In genomic region chr2:224927011-224927410, GRCh38 we compare ENCODE assay signal across 11 cellular contexts.
A peak's percentile ranks its signal among the peaks of the same experiment; 100 is the strongest.
DNase-seq lines count a peak whose midpoint lies in the region; ATAC-seq, FAIRE-seq and TF ChIP-seq lines count a peak whose summit lies in the region.
"Had no signal": no experiment of that assay in that cellular context is flagged by ENCODE, and none has a peak within 500 bp of the region (broad histone marks: within the 10 kb centered on the region; RNA-seq: fewer than 3 reads in every experiment).

No MANE protein-coding gene starts in this region.

- peak overlapping the region; percentile 91 to 97 (median 94) for H3K27ac Mint-ChIP-seq in CD14-positive monocyte
- H3K27ac Mint-ChIP-seq in naive thymus-derived CD8-positive, alpha-beta T cell = peak overlapping the region; percentile 92 to 99 (median 97)

- peak overlapping the region; percentile 31 to 42 for H3K4me3 Mint-ChIP-seq in CD14-positive monocyte
- peak overlapping the region; percentile 42 to 81 (median 70) for H3K4me3 Mint-ChIP-seq in naive thymus-derived CD8-positive, alpha-beta T cell

- peaks cover 5% of the 10 kb centered on the region; the same call in 1 of the 2 replicates for H3K79me2 ChIP-seq in MM.1S (ENCODE audit: low read length)

- peaks cover 52 to 55% of the 10 kb centered on the region in 2 donors for H3K36me3 Mint-ChIP-seq in CD14-positive monocyte
- peaks cover 0 to 79% (median 34%) of the 10 kb centered on the region in 3 donors for H3K36me3 Mint-ChIP-seq in naive thymus-derived CD8-positive, alpha-beta T cell

- H2AFZ ChIP-seq in MM.1S (ENCODE audit: low read length) = no peak overlapping the region

- H3K4me1 Mint-ChIP-seq in CD14-positive monocyte = peaks cover 96% of the 10 kb centered on the region
- H3K4me1 Mint-ChIP-seq in naive thymus-derived CD8-positive, alpha-beta T cell = peaks cover 56 to 100% (median 95%) of the 10 kb centered on the region in 4 donors

- H3K4me3 ChIP-seq in HL-60 (replicated peaks; ENCODE audit: insufficient read depth, low read length) = no peak overlapping the region
- H3K4me3 ChIP-seq in bronchial epithelial cell (ENCODE audit: low read depth, low read length) = no peak overlapping the region
- H3K4me3 ChIP-seq in MM.1S (ENCODE audit: low read length) = no peak overlapping the region

- no peak for TF ChIP-seq CTCF in CD14-positive monocyte (IDR thresholded peaks at IDR 0.05)
- TF ChIP-seq CTCF in HL-60 (IDR thresholded peaks at IDR 0.05; ENCODE audit: insufficient read depth, low read length) = no peak
- TF ChIP-seq CTCF in bronchial epithelial cell (IDR thresholded peaks at IDR 0.05; ENCODE audit: insufficient read depth, low read length, severe bottlenecking) = no peak
- TF ChIP-seq CTCF in MM.1S (IDR thresholded peaks at IDR 0.05; ENCODE audit: low read length) = no peak

- POLR2A ChIA-PET in naive thymus-derived CD8-positive, alpha-beta T cell (lab: Charles Lee) = interaction anchor here (0.6 to 3.7 kb wide), 13 partner anchors 8 to 126 kb away, joined by 3 to 15 read pairs (median 4); no protein-coding TSS in a partner anchor

- H3K27me3 ChIP-seq in HL-60 (ENCODE audit: insufficient read depth, poor library complexity, severe bottlenecking) (no peaks in the 10 kb centered on the region), bronchial epithelial cell (ENCODE audit: control insufficient read depth, insufficient read depth, low read length) (no peaks in the 10 kb centered on the region), MM.1S (replicated peaks; ENCODE audit: insufficient read depth, low read length) (no peaks in the 10 kb centered on the region)

- H3K9me2 ChIP-seq in MM.1S (replicated peaks; ENCODE audit: insufficient read depth, low read length) = no peaks in the 10 kb centered on the region

- FAIRE-seq in bronchial epithelial cell (lab: Jason Lieb, UNC) = peak; percentile 13
- FAIRE-seq: H54 had no signal

- no peak for ATAC-seq in naive thymus-derived CD8-positive, alpha-beta T cell
- ATAC-seq in HG03108 (IDR thresholded peaks at IDR 0.05; ENCODE audit: unreplicated experiment) = no peak

- H3K9ac ChIP-seq in MM.1S (ENCODE audit: low read length) = no peak overlapping the region

- DNase-seq in CD14-positive monocyte (ENCODE audit: low spot score) (no peak), HL-60 (ENCODE audit: low read depth in 1 of 2, low spot score in 1 of 2) (no peak), bronchial epithelial cell (ENCODE audit: low read depth) (peak; percentile 5), MM.1S (no peak), midbrain (lab: John Stamatoyannopoulos, UW) (no peak), NCI-H2171 treated with DMSO at 0.1 percent for 48 hours (lab: John Stamatoyannopoulos, UW) (no peak)
- no peak for DNase-seq in naive thymus-derived CD8-positive, alpha-beta T cell
- DNase-seq: activated CD4-positive, CD25-positive, alpha-beta regulatory T cell treated with anti-CD3 and anti-CD28 coated beads, Interleukin-2, amount 50 U/mL, for 72 hours; hippocampal formation had no signal

- peaks cover 0 to 7% (median 0%) of the 10 kb centered on the region in 3 donors for H3K27me3 Mint-ChIP-seq in CD14-positive monocyte (ENCODE audit: low read depth in 3 of 3)
- no peaks in the 10 kb centered on the region for H3K27me3 Mint-ChIP-seq in naive thymus-derived CD8-positive, alpha-beta T cell

- peaks cover 11% of the 10 kb centered on the region for H3F3A ChIP-seq in MM.1S (ENCODE audit: insufficient read depth, low read length)

- no peaks in the 10 kb centered on the region for H3K36me3 ChIP-seq in bronchial epithelial cell (ENCODE audit: control insufficient read depth, insufficient read depth, low read length)
- no peaks in the 10 kb centered on the region for H3K36me3 ChIP-seq in MM.1S (replicated peaks; ENCODE audit: insufficient read depth, low read length)

- peaks cover 16% of the 10 kb centered on the region for H3K4me1 ChIP-seq in MM.1S (ENCODE audit: low read length)

- peaks cover 0 to 3% (median 0%) of the 10 kb centered on the region in 7 donors for H3K9me3 Mint-ChIP-seq in CD14-positive monocyte
- H3K9me3 Mint-ChIP-seq in naive thymus-derived CD8-positive, alpha-beta T cell = peaks cover 0 to 2% (median 0%) of the 10 kb centered on the region in 9 donors

- H4K20me1 ChIP-seq in MM.1S (ENCODE audit: insufficient read depth, low read length) = no peaks in the 10 kb centered on the region

- intact Hi-C loops in CD14-positive monocyte (cut with micrococcal nuclease) = loop anchor here in 1 of 2 donors (5.0 kb wide), 1 partner anchor 40 kb away; no protein-coding TSS in a partner anchor

- no peak overlapping the region for H3K4me2 ChIP-seq in MM.1S (ENCODE audit: low read depth, low read length)

- no peaks in the 10 kb centered on the region for H3K9me3 ChIP-seq in MM.1S (replicated peaks; ENCODE audit: insufficient read depth, low read length)

- H3K27ac ChIP-seq in HL-60 (replicated peaks) (peak overlapping the region; percentile 13), MM.1S (ENCODE audit: low read length) (no peak overlapping the region)
